In the genomic region with DNA sequence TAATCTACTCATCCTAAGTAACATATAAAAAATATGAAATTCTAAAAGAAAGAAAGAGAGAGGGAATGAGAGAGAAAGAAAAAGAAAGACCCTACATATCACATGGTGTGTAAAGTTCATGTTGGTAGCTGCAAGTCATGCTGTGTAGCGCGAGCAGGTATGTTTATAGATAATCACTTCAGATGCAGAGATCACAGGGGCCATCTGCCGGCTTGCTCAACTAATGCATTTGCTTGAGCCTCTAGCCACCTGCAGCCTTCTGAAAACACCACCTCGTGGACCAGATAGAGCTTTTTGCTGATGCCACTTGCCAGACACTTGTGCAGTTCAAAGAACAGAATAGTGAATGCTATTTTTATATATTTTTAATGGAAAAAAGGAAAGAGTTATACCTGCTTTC, we compare ENCODE assay signal across 13 cellular contexts. TPM values are rescaled to one million over a fixed set of nuclear protein-coding genes. Genes with fewer than 3 reads are reported as not detected.
DNase-seq lines count a peak whose midpoint lies in the region; TF ChIP-seq lines count a peak whose summit lies in the region.
"Had no signal": no experiment of that assay in that cellular context is flagged by ENCODE, and none has a peak within 500 bp of the region (broad histone marks: within the 10 kb centered on the region; RNA-seq: fewer than 3 reads in every experiment).

No MANE protein-coding gene starts in this region.

- WGBS in mesendoderm (ENCODE audit: extremely low coverage, insufficient coverage, low lambda C conversion rate): no CpG with 5 or more reads among the region's 4 CpGs

- H3K9me2 ChIP-seq in neural cell (ENCODE audit: insufficient read depth, low read length): no peaks in the 10 kb centered on the region

- peak; percentile 5 for DNase-seq in NCI-H2107 (lab: John Stamatoyannopoulos, UW)
- DNase-seq in SHP77 treated with DMSO at 0.1 percent for 48 hours (lab: John Stamatoyannopoulos, UW): peak; percentile 47
- no peak for DNase-seq in COLO829 (ENCODE audit: low spot score)
- no peak for DNase-seq in CD14-positive monocyte (ENCODE audit: low spot score)
- no peak for DNase-seq in NCI-H226
- DNase-seq in mesendoderm: no peak
- DNase-seq: activated CD4-positive, alpha-beta T cell treated with anti-CD3 and anti-CD28 coated beads, Interleukin-2, amount 10 ng/mL, durations not matched to agents 7 days and 5 days; DND-41; NCI-H446 treated with DMSO at 0.1 percent for 48 hours; right lobe of liver had no signal

- H4K5ac ChIP-seq in mesendoderm (ENCODE audit: low read length): no peak overlapping the region

- no peak overlapping the region for H3K4me3 ChIP-seq in HEK293 (ENCODE audit: low read depth, low read length)
- no peak overlapping the region for H3K4me3 ChIP-seq in neural cell (ENCODE audit: low read length)
- H3K4me3 ChIP-seq in mesendoderm (ENCODE audit: low read length): no peak overlapping the region
- H3K4me3 ChIP-seq: cardiac muscle cell, right lobe of liver had no signal

- no peak for TF ChIP-seq EP300 in neural cell (conservative IDR thresholded peaks at IDR 0.05; ENCODE audit: poor library complexity, severe bottlenecking)

- H2BK5ac ChIP-seq in mesendoderm (ENCODE audit: low read length): no peak overlapping the region

- TF ChIP-seq RAD21 in neural cell (conservative IDR thresholded peaks at IDR 0.05): peak; percentile 58

- no peak overlapping the region for H3K27ac ChIP-seq in HEK293 (ENCODE audit: extremely low read depth, low read depth, low read length)
- H3K27ac ChIP-seq in neural cell (ENCODE audit: low read length): no peak overlapping the region
- H3K27ac ChIP-seq in mesendoderm (ENCODE audit: low read depth, low read length): no peak overlapping the region
- H3K27ac ChIP-seq: cardiac muscle cell, right lobe of liver had no signal

- TF ChIP-seq CTCF in HEK293 (tag by site-specific recombination; IDR thresholded peaks at IDR 0.05) (peak; percentile 77), neural cell (IDR thresholded peaks at IDR 0.05; ENCODE audit: poor library complexity, severe bottlenecking) (peak; percentile 51), CD14-positive monocyte (IDR thresholded peaks at IDR 0.05) (no peak)

- CTCF ChIA-PET in HEK293 (lab: Yijun Ruan, JAX): interaction anchor here (0.6 to 4.2 kb wide), 17 partner anchors 11 to 1875 kb away, joined by 3 to 22 read pairs (median 4); no protein-coding TSS in a partner anchor

- intact Hi-C loops in CD14-positive monocyte (cut with micrococcal nuclease): no loop called here

- H4K8ac ChIP-seq in mesendoderm (ENCODE audit: low read depth, low read length): no peak overlapping the region

- H3K56ac ChIP-seq in mesendoderm (ENCODE audit: low read length): no peak overlapping the region

- H3K4me2 ChIP-seq in neural cell (ENCODE audit: low read length) (no peak overlapping the region), mesendoderm (ENCODE audit: low read length) (no peak overlapping the region)

- no peak overlapping the region for H3K9ac ChIP-seq in neural cell (ENCODE audit: low read length)
- H3K9ac ChIP-seq in mesendoderm (ENCODE audit: low read length): no peak overlapping the region

- H3K9me3 ChIP-seq in HEK293 (ENCODE audit: control insufficient read depth, insufficient read depth, low read depth, low read length): no peaks in the 10 kb centered on the region
- H3K9me3 ChIP-seq in neural cell (ENCODE audit: low read length): no peaks in the 10 kb centered on the region
- H3K9me3 ChIP-seq: right lobe of liver had no signal

- no peak overlapping the region for H3K4me3 Mint-ChIP-seq in CD14-positive monocyte
- H3K4me3 Mint-ChIP-seq: activated CD4-positive, alpha-beta T cell treated with anti-CD3 and anti-CD28 coated beads, Interleukin-2, amount 10 ng/mL, durations not matched to agents 7 days and 5 days had no signal

- no peaks in the 10 kb centered on the region for H3K79me1 ChIP-seq in mesendoderm (ENCODE audit: low read length)

- no peak overlapping the region for H2BK15ac ChIP-seq in mesendoderm (replicated peaks; ENCODE audit: low read depth)

- H3K79me2 ChIP-seq in neural cell (replicated peaks; ENCODE audit: insufficient read depth, low read length) (no peaks in the 10 kb centered on the region), mesendoderm (ENCODE audit: control insufficient read depth, insufficient read depth, low read length) (no peaks in the 10 kb centered on the region)

- H3K4me1 Mint-ChIP-seq in CD14-positive monocyte: no peaks in the 10 kb centered on the region
- H3K4me1 Mint-ChIP-seq: activated CD4-positive, alpha-beta T cell treated with anti-CD3 and anti-CD28 coated beads, Interleukin-2, amount 10 ng/mL, durations not matched to agents 7 days and 5 days had no signal

- H3K27me3 Mint-ChIP-seq in CD14-positive monocyte (ENCODE audit: low read depth in 3 of 3): no peaks in the 10 kb centered on the region
- H3K27me3 Mint-ChIP-seq: activated CD4-positive, alpha-beta T cell treated with anti-CD3 and anti-CD28 coated beads, Interleukin-2, amount 10 ng/mL, durations not matched to agents 7 days and 5 days had no signal

- H2AK5ac ChIP-seq in mesendoderm (ENCODE audit: low read length): no peak overlapping the region

- H3K27me3 ChIP-seq in neural cell (ENCODE audit: insufficient read depth, low read depth, low read length) (no peaks in the 10 kb centered on the region), mesendoderm (ENCODE audit: insufficient read depth, low read length, poor library complexity) (no peaks in the 10 kb centered on the region)
- H3K27me3 ChIP-seq: cardiac muscle cell, right lobe of liver had no signal

- POLR2A ChIA-PET in HEK293 (lab: Yijun Ruan, JAX): no interaction called here

- H3K36me3 Mint-ChIP-seq in CD14-positive monocyte: no peaks in the 10 kb centered on the region

- H2BK120ac ChIP-seq in mesendoderm (ENCODE audit: low read depth, low read length): no peak overlapping the region

- H3K4me1 ChIP-seq in HEK293 (ENCODE audit: control insufficient read depth, insufficient read depth, low read length) (peaks cover 20% of the 10 kb centered on the region), mesendoderm (ENCODE audit: control insufficient read depth, low read depth, low read length) (no peaks in the 10 kb centered on the region)
- H3K4me1 ChIP-seq: right lobe of liver had no signal

- no peak overlapping the region for H2AFZ ChIP-seq in neural cell (ENCODE audit: low read depth, low read length)

- H4K20me1 ChIP-seq in neural cell (ENCODE audit: insufficient read depth): no peaks in the 10 kb centered on the region

- no peak overlapping the region for H3K23ac ChIP-seq in mesendoderm (ENCODE audit: low read length)

- no peak overlapping the region for H3K18ac ChIP-seq in mesendoderm (ENCODE audit: low read length)

- H3K36me3 ChIP-seq in HEK293 (ENCODE audit: control insufficient read depth in 2 of 2, insufficient read depth in 1 of 2, low read length in 2 of 2): no peaks in the 10 kb centered on the region
- H3K36me3 ChIP-seq in neural cell (ENCODE audit: insufficient read depth, low read length): no peaks in the 10 kb centered on the region
- no peaks in the 10 kb centered on the region for H3K36me3 ChIP-seq in mesendoderm (ENCODE audit: control insufficient read depth, insufficient read depth, low read length)
- H3K36me3 ChIP-seq: cardiac muscle cell, right lobe of liver had no signal

- H3K9me3 Mint-ChIP-seq in CD14-positive monocyte: no peaks in the 10 kb centered on the region
- H3K9me3 Mint-ChIP-seq: activated CD4-positive, alpha-beta T cell treated with anti-CD3 and anti-CD28 coated beads, Interleukin-2, amount 10 ng/mL, durations not matched to agents 7 days and 5 days had no signal

- H3K4ac ChIP-seq in mesendoderm (ENCODE audit: low read depth, low read length): no peak overlapping the region

- H3K27ac Mint-ChIP-seq in CD14-positive monocyte: no peak overlapping the region
- H3K27ac Mint-ChIP-seq: activated CD4-positive, alpha-beta T cell treated with anti-CD3 and anti-CD28 coated beads, Interleukin-2, amount 10 ng/mL, durations not matched to agents 7 days and 5 days had no signal

- H3F3A ChIP-seq in neural cell (ENCODE audit: insufficient read depth, low read length, poor library complexity, severe bottlenecking): no peaks in the 10 kb centered on the region

TF ChIP-seq in HEK293, 187 proteins besides CTCF, POLR2A, EP300 and RAD21 (continues in another document):
- TF ChIP-seq ZNF561 (tag by site-specific recombination; IDR thresholded peaks at IDR 0.05; ENCODE audit: borderline replicate concordance) (no peak), ZNF311 (tag by site-specific recombination; IDR thresholded peaks at IDR 0.05; ENCODE audit: borderline replicate concordance) (no peak), ZNF571 (tag by site-specific recombination; IDR thresholded peaks at IDR 0.05) (no peak), GLIS1 (tag by site-specific recombination; IDR thresholded peaks at IDR 0.05) (no peak)
- TF ChIP-seq, protein P1, sequence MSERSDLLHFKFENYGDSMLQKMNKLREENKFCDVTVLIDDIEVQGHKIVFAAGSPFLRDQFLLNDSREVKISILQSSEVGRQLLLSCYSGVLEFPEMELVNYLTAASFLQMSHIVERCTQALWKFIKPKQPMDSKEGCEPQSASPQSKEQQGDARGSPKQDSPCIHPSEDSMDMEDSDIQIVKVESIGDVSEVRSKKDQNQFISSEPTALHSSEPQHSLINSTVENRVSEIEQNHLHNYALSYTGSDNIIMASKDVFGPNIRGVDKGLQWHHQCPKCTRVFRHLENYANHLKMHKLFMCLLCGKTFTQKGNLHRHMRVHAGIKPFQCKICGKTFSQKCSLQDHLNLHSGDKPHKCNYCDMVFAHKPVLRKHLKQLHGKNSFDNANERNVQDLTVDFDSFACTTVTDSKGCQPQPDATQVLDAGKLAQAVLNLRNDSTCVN (tag by site-specific recombination; optimal IDR thresholded peaks at IDR 0.05): no peak

TF ChIP-seq in neural cell, 6 proteins besides CTCF, POLR2A, EP300 and RAD21 (continues in another document):
- TF ChIP-seq MXI1 (conservative IDR thresholded peaks at IDR 0.05; ENCODE audit: poor library complexity, severe bottlenecking) (no peak), POLR2AphosphoS5 (IDR thresholded peaks at IDR 0.05) (peak; percentile 38), EZH2 (IDR thresholded peaks at IDR 0.05; ENCODE audit: borderline replicate concordance, insufficient read depth, low read length, poor library complexity, severe bottlenecking) (no peak)

RNA-seq across cellular contexts. Expression of a gene that starts 37.6 kb away (rescaled TPM):
- polyA plus RNA-seq in neural cell (6.3 and 7.4 TPM in 2 replicates), CD14-positive monocyte (not detected)
- polyA minus RNA-seq in neural cell: 21.2 and 26.9 TPM in 2 replicates
- polyA plus RNA-seq in mesendoderm (2013, experiment 1 of 2): 0.32 TPM
- 0.25 TPM for polyA plus RNA-seq in mesendoderm (2013, experiment 2 of 2)

Comparison
In these comparisons a context has a peak if more than half of its experiments do, and no peak if none do; other contexts are left out.
1. DNase-seq: peak in NCI-H2107 (single experiment) and SHP77 treated with DMSO at 0.1 percent for 48 hours (single experiment); none in COLO829 (single experiment), CD14-positive monocyte (single experiment), NCI-H226 (single experiment) and mesendoderm (single experiment).